Comparison of ENCODE assay signal across 16 cellular contexts in genomic region chr7:45084336-45084735, GRCh38.
"Had no signal": no experiment of that assay in that cellular context is flagged by ENCODE, and none has a peak within 500 bp of the region (broad histone marks: within the 10 kb centered on the region; RNA-seq: fewer than 3 reads in every experiment).

No MANE protein-coding gene starts in this region.

- FAIRE-seq: endothelial cell of umbilical vein, TTC549 had no signal

- H3K4me3 ChIP-seq: colonic mucosa, tibial artery, uterus had no signal

- H3K27ac ChIP-seq: colonic mucosa, tibial artery, uterus had no signal

- ATAC-seq: left ventricle myocardium superior; natural killer cell treated with Interleukin-12 subunit alpha and Interleukin-12 subunit beta and Interleukin-15 and Interleukin-18, amount 100 ng/mL, for 72 hours; sciatic nerve; WTC11 had no signal

- H3K36me3 ChIP-seq: colonic mucosa, uterus had no signal

- H3K9me3 ChIP-seq: colonic mucosa, tibial artery, uterus had no signal

- H3K4me1 ChIP-seq: colonic mucosa, uterus had no signal

- H3K27me3 ChIP-seq: tibial artery, uterus had no signal

- DNase-seq: activated CD4-positive, alpha-beta T cell treated with anti-CD3 and anti-CD28 coated beads, Interleukin-2, amount 10 ng/mL, durations not matched to agents 24 days and 14 days; activated naive CD4-positive, alpha-beta T cell treated with anti-CD3 and anti-CD28 coated beads, Interleukin-2, amount 10 ng/mL, durations not matched to agents 7 days and 5 days; colonic mucosa; foreskin fibroblast; glutamatergic neuron; hypothalamus; left ventricle myocardium superior; mesenchymal stem cell; stimulated activated CD4-positive, alpha-beta T cell treated with anti-CD3 and anti-CD28 coated beads, Interleukin-1b, Interleukin-23, amount 100 ng/mL, for 48 hours; uterus had no signal
